Comparison of ENCODE assay signal across 17 cellular contexts in the genomic region with DNA sequence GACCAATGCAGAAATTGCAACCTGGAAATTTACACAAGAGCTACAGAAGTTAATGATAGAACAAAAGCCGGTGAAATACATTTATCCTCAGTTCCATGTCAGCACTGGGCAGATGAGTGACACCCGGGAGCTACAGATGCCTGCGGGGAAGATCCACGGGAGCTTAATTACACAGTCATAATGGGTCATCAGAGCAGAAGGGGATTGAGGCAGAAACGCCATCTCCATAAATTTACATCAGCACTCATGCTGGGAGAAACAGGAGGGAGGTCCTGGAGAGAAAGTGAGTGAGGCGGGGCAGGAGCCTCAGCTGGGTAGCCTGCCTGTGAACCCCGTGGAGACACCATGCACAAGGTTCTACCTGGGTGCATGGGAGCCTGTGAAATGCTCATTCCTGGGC. TPM values are rescaled to one million over a fixed set of nuclear protein-coding genes. Genes with fewer than 3 reads are reported as not detected.
DNase-seq lines count a peak whose midpoint lies in the region; ATAC-seq and TF ChIP-seq lines count a peak whose summit lies in the region.
"Had no signal": no experiment of that assay in that cellular context is flagged by ENCODE, and none has a peak within 500 bp of the region (broad histone marks: within the 10 kb centered on the region; RNA-seq: fewer than 3 reads in every experiment).

No MANE protein-coding gene starts in this region.

- no peak overlapping the region for H3K27ac Mint-ChIP-seq in activated CD8-positive, alpha-beta memory T cell treated with anti-CD3 and anti-CD28 coated beads, Interleukin-2, amount 10 ng/mL, durations not matched to agents 7 days and 5 days
- no peak overlapping the region for H3K27ac Mint-ChIP-seq in CD4-positive, alpha-beta T cell

- intact Hi-C loops in vagina (cut with DNase I), result loop anchor here (5.0 kb wide), 1 partner anchor 424 kb away; no protein-coding TSS in a partner anchor
- intact Hi-C loops in CD4-positive, alpha-beta T cell (cut with DNase I, micrococcal nuclease), result loop anchor here in 1 of 2 experiments (10.0 kb wide), 1 partner anchor 1027 kb away; no protein-coding TSS in a partner anchor
- intact Hi-C loops in right lobe of liver (cut with DNase I), result loop anchor here in 1 of 2 donors (10.0 kb wide), 1 partner anchor 747 kb away; no protein-coding TSS in a partner anchor
- intact Hi-C loops in mucosa of descending colon (cut with DNase I, micrococcal nuclease), result loop anchor here (10.0 kb wide), 1 partner anchor 747 kb away; no protein-coding TSS in a partner anchor

- WGBS in lung, 2 donors, result 73 to 79% methylated on average over 7 of the region's 7 CpGs
- 68% methylated on average over 6 of the region's 7 CpGs for WGBS in right lobe of liver (ENCODE audit: insufficient coverage, low coverage, low lambda C conversion rate, missing lambda C conversion rate)

- DNase-seq in activated CD8-positive, alpha-beta memory T cell treated with anti-CD3 and anti-CD28 coated beads, Interleukin-2, amount 10 ng/mL, durations not matched to agents 7 days and 5 days, result peak; percentile 32
- DNase-seq in activated CD8-positive, alpha-beta memory T cell treated with anti-CD3 and anti-CD28 coated beads, Interleukin-2, amount 50 U/mL, for 4 hours, result no peak
- DNase-seq in NCI-H345 treated with DMSO at 0.1 percent for 48 hours (lab: John Stamatoyannopoulos, UW; ENCODE audit: unreplicated experiment) (peak; percentile 36), lung (ENCODE audit: low spot score) (peak; percentile 6), vagina (ENCODE audit: extremely low spot score in 2 of 2) (peak; percentile 40 to 60), right lobe of liver (no peak), mucosa of descending colon (no peak)
- no peak for DNase-seq in CD4-positive, alpha-beta T cell
- DNase-seq: Caco-2, KBM-7, NCI-H187, NCI-H510A treated with DMSO at 0.1 percent for 48 hours, OCI-M1, SK-N-SH had no signal

- H3K36me3 Mint-ChIP-seq in activated CD8-positive, alpha-beta memory T cell treated with anti-CD3 and anti-CD28 coated beads, Interleukin-2, amount 10 ng/mL, durations not matched to agents 7 days and 5 days, result no peaks in the 10 kb centered on the region
- no peaks in the 10 kb centered on the region for H3K36me3 Mint-ChIP-seq in CD4-positive, alpha-beta T cell (ENCODE audit: low read depth)

- H3K4me3 Mint-ChIP-seq in activated CD8-positive, alpha-beta memory T cell treated with anti-CD3 and anti-CD28 coated beads, Interleukin-2, amount 10 ng/mL, durations not matched to agents 7 days and 5 days, result no peak overlapping the region
- no peak overlapping the region for H3K4me3 Mint-ChIP-seq in CD4-positive, alpha-beta T cell

- no peaks in the 10 kb centered on the region for H3K9me3 Mint-ChIP-seq in activated CD8-positive, alpha-beta memory T cell treated with anti-CD3 and anti-CD28 coated beads, Interleukin-2, amount 10 ng/mL, durations not matched to agents 7 days and 5 days (ENCODE audit: low read depth)
- peaks cover 3% of the 10 kb centered on the region for H3K9me3 Mint-ChIP-seq in CD4-positive, alpha-beta T cell

- CTCF ChIA-PET in activated CD8-positive, alpha-beta memory T cell treated with anti-CD3 and anti-CD28 coated beads, Interleukin-2, amount 10 ng/mL, durations not matched to agents 7 days and 5 days (lab: Charles Lee), result no interaction called here
- CTCF ChIA-PET in CD4-positive, alpha-beta T cell (lab: Charles Lee), result no interaction called here

- peaks cover 3% of the 10 kb centered on the region for H3K27me3 Mint-ChIP-seq in activated CD8-positive, alpha-beta memory T cell treated with anti-CD3 and anti-CD28 coated beads, Interleukin-2, amount 10 ng/mL, durations not matched to agents 7 days and 5 days
- H3K27me3 Mint-ChIP-seq in CD4-positive, alpha-beta T cell, result no peaks in the 10 kb centered on the region

- TF ChIP-seq CTCF in lung (IDR thresholded peaks at IDR 0.05; ENCODE audit: control extremely low read depth, extremely low read depth), result no peak
- TF ChIP-seq CTCF in vagina (IDR thresholded peaks at IDR 0.05), result no peak
- TF ChIP-seq CTCF in CD4-positive, alpha-beta T cell (IDR thresholded peaks at IDR 0.05), result no peak
- no peak for TF ChIP-seq CTCF in right lobe of liver (IDR thresholded peaks at IDR 0.05)
- no peak for TF ChIP-seq CTCF in mucosa of descending colon (IDR thresholded peaks at IDR 0.05)

- H3K27me3 ChIP-seq in lung (ENCODE audit: control insufficient read depth, insufficient read depth), result no peaks in the 10 kb centered on the region
- no peaks in the 10 kb centered on the region for H3K27me3 ChIP-seq in vagina
- no peaks in the 10 kb centered on the region for H3K27me3 ChIP-seq in CD4-positive, alpha-beta T cell (ENCODE audit: control insufficient read depth, insufficient read depth, low read length)
- no peaks in the 10 kb centered on the region for H3K27me3 ChIP-seq in right lobe of liver

- H3K4me1 ChIP-seq in lung (ENCODE audit: control insufficient read depth in 2 of 2, insufficient read depth in 2 of 2, low read length in 2 of 2) (no peaks in the 10 kb centered on the region), vagina (no peaks in the 10 kb centered on the region), right lobe of liver (no peaks in the 10 kb centered on the region), mucosa of descending colon (ENCODE audit: low read depth) (no peaks in the 10 kb centered on the region)
- H3K4me1 ChIP-seq: Caco-2 had no signal

- H3K4me3 ChIP-seq in lung (no peak overlapping the region), vagina (no peak overlapping the region), right lobe of liver (no peak overlapping the region), mucosa of descending colon (no peak overlapping the region)
- H3K4me3 ChIP-seq: GM12878 had no signal

- TF ChIP-seq POLR2A in vagina (IDR thresholded peaks at IDR 0.05), result no peak
- no peak for TF ChIP-seq POLR2A in right lobe of liver (IDR thresholded peaks at IDR 0.05)

- no peak for ATAC-seq in activated CD8-positive, alpha-beta memory T cell treated with anti-CD3 and anti-CD28 coated beads, Interleukin-2, amount 10 ng/mL, durations not matched to agents 7 days and 5 days
- no peak for ATAC-seq in lung (ENCODE audit: insufficient read depth, low FRiP score)
- no peak for ATAC-seq in CD4-positive, alpha-beta T cell (ENCODE audit: poor library complexity)
- ATAC-seq in right lobe of liver, result no peak
- no peak for ATAC-seq in mucosa of descending colon
- ATAC-seq: GM12878, HCT116 had no signal

- H3K36me3 ChIP-seq in lung (ENCODE audit: control insufficient read depth in 2 of 2, insufficient read depth in 2 of 2, low read length in 2 of 2) (no peaks in the 10 kb centered on the region), vagina (no peaks in the 10 kb centered on the region), right lobe of liver (no peaks in the 10 kb centered on the region), mucosa of descending colon (ENCODE audit: low read depth) (no peaks in the 10 kb centered on the region)

- H3K9me3 ChIP-seq in lung (ENCODE audit: control insufficient read depth in 2 of 2, insufficient read depth in 1 of 2, low read length in 1 of 2) (peaks cover 12 to 18% of the 10 kb centered on the region in 2 donors), vagina (peaks cover 3% of the 10 kb centered on the region), right lobe of liver (peaks cover 0 to 11% (median 0%) of the 10 kb centered on the region in 4 donors), mucosa of descending colon (peaks cover 6% of the 10 kb centered on the region)
- peaks cover 13% of the 10 kb centered on the region for H3K9me3 ChIP-seq in CD4-positive, alpha-beta T cell (ENCODE audit: control insufficient read depth, low read length)
- H3K9me3 ChIP-seq: SK-N-SH had no signal

- POLR2A ChIA-PET in CD4-positive, alpha-beta T cell (lab: Charles Lee), result no interaction called here

- no peak overlapping the region for H3K27ac ChIP-seq in lung (ENCODE audit: low read depth in 1 of 2, low read length in 1 of 2)
- no peak overlapping the region for H3K27ac ChIP-seq in vagina
- H3K27ac ChIP-seq in CD4-positive, alpha-beta T cell (ENCODE audit: low read depth, low read length), result no peak overlapping the region
- H3K27ac ChIP-seq in right lobe of liver, result no peak overlapping the region
- H3K27ac ChIP-seq: C4-2B had no signal

- H3K4me1 Mint-ChIP-seq in activated CD8-positive, alpha-beta memory T cell treated with anti-CD3 and anti-CD28 coated beads, Interleukin-2, amount 10 ng/mL, durations not matched to agents 7 days and 5 days, result no peaks in the 10 kb centered on the region
- no peaks in the 10 kb centered on the region for H3K4me1 Mint-ChIP-seq in CD4-positive, alpha-beta T cell (ENCODE audit: low read depth)

RNA-seq across cellular contexts. Expression of a gene that starts 37.6 kb away (rescaled TPM):
- 100 to 1,000 TPM; 177 to 202 TPM for total RNA-seq in activated CD8-positive, alpha-beta memory T cell treated with anti-CD3 and anti-CD28 coated beads, Interleukin-2, amount 10 ng/mL, durations not matched to agents 7 days and 5 days
- total RNA-seq in lung, result 1 to 10 TPM; 4.7 to 5.0 TPM
- polyA plus RNA-seq in lung, result 100 to 1,000 TPM in 1 of 2 donors, 10 to 100 TPM in 1; 11.9 to 119 TPM
- total RNA-seq in vagina, result 3.7 TPM
- 1 to 10 TPM; 3.2 to 4.4 TPM for total RNA-seq in CD4-positive, alpha-beta T cell
- 1 to 10 TPM; 1.1 to 4.6 (median 1.5) TPM for total RNA-seq in right lobe of liver
- 1 to 10 TPM; 1.4 to 2.3 (median 1.7) TPM for total RNA-seq in mucosa of descending colon
- total RNA-seq: Caco-2, GM12878 had no signal

Comparison
In these comparisons a context has a peak if more than half of its experiments do, and no peak if none do; other contexts are left out.
1. DNase-seq: peak in activated CD8-positive, alpha-beta memory T cell treated with anti-CD3 and anti-CD28 coated beads, Interleukin-2, amount 10 ng/mL, durations not matched to agents 7 days and 5 days (single experiment), NCI-H345 treated with DMSO at 0.1 percent for 48 hours (single experiment), lung (single experiment) and vagina (2 of 2); none in activated CD8-positive, alpha-beta memory T cell treated with anti-CD3 and anti-CD28 coated beads, Interleukin-2, amount 50 U/mL, for 4 hours (single experiment), CD4-positive, alpha-beta T cell (0 of 10), right lobe of liver (0 of 3) and mucosa of descending colon (0 of 3).
2. RNA of a gene that starts 37.6 kb away (total RNA-seq): 177 to 202 TPM in activated CD8-positive, alpha-beta memory T cell treated with anti-CD3 and anti-CD28 coated beads, Interleukin-2, amount 10 ng/mL, durations not matched to agents 7 days and 5 days; 4.7 to 5.0 TPM in lung, 3.2 to 4.4 TPM in CD4-positive, alpha-beta T cell, 3.7 TPM in vagina (single experiment), 1.1 to 4.6 TPM in right lobe of liver and 1.4 to 2.3 TPM in mucosa of descending colon; every median in the first group is over 10 times any median in the second.